Comparison of ENCODE assay signal across 7 cellular contexts in the genomic region with DNA sequence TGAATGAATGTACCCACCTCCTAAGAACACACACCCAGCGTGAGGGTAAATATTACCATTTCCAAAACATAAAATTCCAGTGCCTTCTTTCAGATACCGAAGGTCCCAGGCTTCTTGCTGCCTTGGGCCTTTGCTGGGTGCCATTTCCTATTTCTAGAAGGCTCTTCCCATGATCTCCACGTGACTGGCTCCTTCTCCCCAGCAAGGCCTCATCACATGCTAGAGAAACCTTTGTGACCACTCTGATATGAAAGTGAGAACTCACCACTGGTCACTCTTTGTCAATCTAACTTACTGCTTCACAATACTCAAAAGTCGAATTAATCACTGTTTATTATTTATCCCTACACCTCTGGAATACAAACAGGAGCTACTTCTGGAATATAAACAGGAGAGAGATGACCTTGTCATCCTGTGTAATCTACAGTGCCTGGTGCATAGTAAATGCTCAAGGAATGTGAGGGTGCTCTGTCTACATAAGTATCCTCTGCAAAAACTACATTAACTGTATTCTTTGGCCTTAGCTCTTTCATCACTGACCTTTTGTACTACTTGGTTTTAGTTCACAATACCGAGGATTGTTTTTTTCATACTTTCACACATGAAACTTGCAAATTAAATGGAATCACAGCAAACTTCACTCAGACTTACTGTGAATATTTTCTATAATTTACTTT. TPM values are rescaled to one million over a fixed set of nuclear protein-coding genes. Genes with fewer than 3 reads are reported as not detected.
DNase-seq lines count a peak whose midpoint lies in the region; ATAC-seq lines count a peak whose summit lies in the region.

No MANE protein-coding gene starts in this region.

- in situ Hi-C loops in G401 (cut with HindIII; ENCODE audit: low sequenced_read_pairs), result no loop called here

- H3K4me1 Mint-ChIP-seq in T-helper 17 cell, result peaks cover 44% of the 10 kb centered on the region
- H3K4me1 Mint-ChIP-seq in stimulated activated effector memory CD8-positive, alpha-beta T cell treated with anti-CD3 and anti-CD28 coated beads, Interleukin-12 subunit alpha, Interleukin-12 subunit beta, amount 100 ng/mL, for 72 hours, result peaks cover 48% of the 10 kb centered on the region

- H3K27ac ChIP-seq in right cardiac atrium (ENCODE audit: low read length), result no peak overlapping the region

- H3K4me3 Mint-ChIP-seq in T-helper 17 cell, result peak overlapping the region; percentile 98
- peak overlapping the region; percentile 84 for H3K4me3 Mint-ChIP-seq in stimulated activated effector memory CD8-positive, alpha-beta T cell treated with anti-CD3 and anti-CD28 coated beads, Interleukin-12 subunit alpha, Interleukin-12 subunit beta, amount 100 ng/mL, for 72 hours

- H3K9me3 Mint-ChIP-seq in stimulated activated effector memory CD8-positive, alpha-beta T cell treated with anti-CD3 and anti-CD28 coated beads, Interleukin-12 subunit alpha, Interleukin-12 subunit beta, amount 100 ng/mL, for 72 hours, result no peaks in the 10 kb centered on the region

- no peaks in the 10 kb centered on the region for H3K9me3 ChIP-seq in T-helper 17 cell (ENCODE audit: control insufficient read depth, low read length, poor library complexity, severe bottlenecking)
- H3K9me3 ChIP-seq in right cardiac atrium (ENCODE audit: control insufficient read depth, low read length), result no peaks in the 10 kb centered on the region

- WGBS in right cardiac atrium, result 49% methylated on average over 5 of the region's 5 CpGs

- ATAC-seq in GM21825 (IDR thresholded peaks at IDR 0.05; ENCODE audit: unreplicated experiment) (peak; percentile 15), T-helper 17 cell (no peak), right cardiac atrium (no peak), HG03469 (IDR thresholded peaks at IDR 0.05; ENCODE audit: unreplicated experiment) (no peak)
- ATAC-seq in stimulated activated effector memory CD8-positive, alpha-beta T cell treated with anti-CD3 and anti-CD28 coated beads, Interleukin-12 subunit alpha, Interleukin-12 subunit beta, amount 100 ng/mL, for 72 hours, result no peak

- peak overlapping the region; percentile 55 for H3K4me3 ChIP-seq in right cardiac atrium (ENCODE audit: low read length)

- H3K4me1 ChIP-seq in right cardiac atrium (ENCODE audit: control insufficient read depth, insufficient read depth, low read length), result peaks cover 4% of the 10 kb centered on the region

- intact Hi-C loops in right cardiac atrium (cut with DNase I), result no loop called here

- no peaks in the 10 kb centered on the region for H3K27me3 ChIP-seq in right cardiac atrium (ENCODE audit: control insufficient read depth, insufficient read depth)

- peaks cover 4% of the 10 kb centered on the region for H3K36me3 Mint-ChIP-seq in T-helper 17 cell (ENCODE audit: low read depth)
- peaks cover 12% of the 10 kb centered on the region for H3K36me3 Mint-ChIP-seq in stimulated activated effector memory CD8-positive, alpha-beta T cell treated with anti-CD3 and anti-CD28 coated beads, Interleukin-12 subunit alpha, Interleukin-12 subunit beta, amount 100 ng/mL, for 72 hours

- no peak for DNase-seq in T-helper 17 cell
- no peak for DNase-seq in right cardiac atrium
- DNase-seq in stimulated activated effector memory CD8-positive, alpha-beta T cell treated with anti-CD3 and anti-CD28 coated beads, Interleukin-12 subunit alpha, Interleukin-12 subunit beta, amount 100 ng/mL, for 72 hours (ENCODE audit: low spot score in 2 of 2), result no peak
- DNase-seq in epidermal melanocyte (ENCODE audit: insufficient read length, low spot score), result no peak
- DNase-seq in G401 (ENCODE audit: low spot score), result no peak

- no peak overlapping the region for H3K27ac Mint-ChIP-seq in T-helper 17 cell
- H3K27ac Mint-ChIP-seq in stimulated activated effector memory CD8-positive, alpha-beta T cell treated with anti-CD3 and anti-CD28 coated beads, Interleukin-12 subunit alpha, Interleukin-12 subunit beta, amount 100 ng/mL, for 72 hours, result no peak overlapping the region

- H3K27me3 Mint-ChIP-seq in T-helper 17 cell, result no peaks in the 10 kb centered on the region

RNA-seq across cellular contexts. Expression of gene STX7, which starts 1.6 kb away (rescaled TPM):
- total RNA-seq in T-helper 17 cell (10 to 100 TPM; 17.3 to 18.4 TPM), right cardiac atrium (10 to 100 TPM; 45.6 to 69.7 (median 62.3) TPM)
- polyA plus RNA-seq in right cardiac atrium, result 14.2 TPM
- total RNA-seq in G401 (2014; rRNA removed; shearing (Covaris generic)), result 1.4 and 3.5 TPM in 2 replicates

RNA-seq across cellular contexts. Expression of gene TAAR9, which starts 26.8 kb away (rescaled TPM):
- total RNA-seq in T-helper 17 cell, result not detected
- total RNA-seq in right cardiac atrium, result not detected
- not detected for polyA plus RNA-seq in right cardiac atrium
- not detected in 2 replicates for total RNA-seq in G401 (2014; rRNA removed; shearing (Covaris generic))

RNA-seq across cellular contexts. Expression of gene TAAR8, which starts 41.2 kb away (rescaled TPM):
- total RNA-seq in T-helper 17 cell, result not detected
- not detected for total RNA-seq in right cardiac atrium
- polyA plus RNA-seq in right cardiac atrium, result not detected
- total RNA-seq in G401 (2014; rRNA removed; shearing (Covaris generic)), result not detected in 2 replicates

RNA-seq across cellular contexts. Expression of gene TAAR6, which starts 58.8 kb away (rescaled TPM):
- not detected for total RNA-seq in T-helper 17 cell
- total RNA-seq in right cardiac atrium, result not detected
- not detected for polyA plus RNA-seq in right cardiac atrium
- total RNA-seq in G401 (2014; rRNA removed; shearing (Covaris generic)), result not detected in 2 replicates
